12 cellular contexts compared by ENCODE assay signal in genomic region chr15:22806156-22806555, GRCh38.
"Had no signal": no experiment of that assay in that cellular context is flagged by ENCODE, and none has a peak within 500 bp of the region (broad histone marks: within the 10 kb centered on the region; RNA-seq: fewer than 3 reads in every experiment).

No MANE protein-coding gene starts in this region.

- H3K36me3 ChIP-seq: esophagus muscularis mucosa, lower lobe of right lung, neural progenitor cell, ovary had no signal

- H3K4me1 ChIP-seq: lower lobe of right lung, neural progenitor cell had no signal

- H3K27me3 ChIP-seq: esophagus muscularis mucosa, neural progenitor cell, ovary had no signal

- H3K27ac ChIP-seq: esophagus muscularis mucosa, lower lobe of right lung, neural progenitor cell, ovary, SK-N-MC had no signal

- ATAC-seq: activated CD4-positive, CD25-positive, alpha-beta regulatory T cell treated with anti-CD3 and anti-CD28 coated beads, Interleukin-2, amount 50 U/mL, for 24 hours; left colon; stimulated activated naive B cell treated with anti-CD40 and anti-IgM and Interleukin-4, amounts not matched to agents 10 μg/mL and 1 μg/mL and 100 μg/mL, for 72 hours had no signal

- DNase-seq: activated naive CD4-positive, alpha-beta T cell treated with anti-CD3 and anti-CD28 coated beads, Interleukin-2, amount 50 U/mL, for 16 hours; immature natural killer cell; left colon; lower lobe of right lung; naive B cell; ovary; stimulated activated naive B cell treated with anti-CD40 and anti-IgM and Interleukin-4, amounts not matched to agents 10 μg/mL and 1 μg/mL and 100 μg/mL, for 72 hours; trophoblast cell had no signal

- H3K4me3 ChIP-seq: esophagus muscularis mucosa, lower lobe of right lung, neural progenitor cell, ovary, SK-N-MC had no signal

- H3K9me3 ChIP-seq: esophagus muscularis mucosa, lower lobe of right lung, ovary had no signal
